8 cellular contexts compared by ENCODE assay signal in genomic region chrX:45758319-45758718, GRCh38.
A peak's percentile ranks its signal among the peaks of the same experiment; 100 is the strongest.
DNase-seq lines count a peak whose midpoint lies in the region; ATAC-seq and TF ChIP-seq lines count a peak whose summit lies in the region.

No MANE protein-coding gene starts in this region.

- H3K9me3 ChIP-seq in DND-41 (ENCODE audit: insufficient read depth, low read length, severe bottlenecking) (no peaks in the 10 kb centered on the region), mucosa of descending colon (no peaks in the 10 kb centered on the region), esophagus squamous epithelium (no peaks in the 10 kb centered on the region), esophagus muscularis mucosa (no peaks in the 10 kb centered on the region)

- peak overlapping the region; percentile 77 for H3K27ac ChIP-seq in DND-41 (ENCODE audit: low read length)
- peak overlapping the region in 2 of 4 donors; percentile 47 to 59 for H3K27ac ChIP-seq in esophagus squamous epithelium
- peak overlapping the region in 1 of 4 donors; percentile 5 for H3K27ac ChIP-seq in esophagus muscularis mucosa (replicated peaks in 1 of 4)

- CTCF ChIA-PET in activated naive CD4-positive, alpha-beta T cell treated with anti-CD3 and anti-CD28 coated beads for 36 hours (lab: Charles Lee), result interaction anchor here (1.2 kb wide), 1 partner anchor 84 kb away, joined by 5 read pairs; no protein-coding TSS in a partner anchor

- H3K79me2 ChIP-seq in DND-41 (ENCODE audit: insufficient read depth, low read length), result no peaks in the 10 kb centered on the region; the same call in 1 of the 2 replicates

- no peaks in the 10 kb centered on the region for H3K9me3 Mint-ChIP-seq in activated naive CD4-positive, alpha-beta T cell treated with anti-CD3 and anti-CD28 coated beads for 36 hours

- H3K36me3 Mint-ChIP-seq in activated naive CD4-positive, alpha-beta T cell treated with anti-CD3 and anti-CD28 coated beads for 36 hours (ENCODE audit: low read depth), result peaks cover 20% of the 10 kb centered on the region

- H4K20me1 ChIP-seq in DND-41 (ENCODE audit: insufficient read depth, low read length), result peaks cover 4% of the 10 kb centered on the region; the same call in 1 of the 2 replicates

- TF ChIP-seq EP300 in esophagus muscularis mucosa (IDR thresholded peaks at IDR 0.05), result no peak

- no peak overlapping the region; the same call in 1 of the 2 replicates for H2AFZ ChIP-seq in DND-41 (ENCODE audit: low read depth, low read length)

- H3K4me1 ChIP-seq in DND-41 (ENCODE audit: insufficient read depth, low read length), result peaks cover 66% of the 10 kb centered on the region
- peaks cover 7% of the 10 kb centered on the region for H3K4me1 ChIP-seq in mucosa of descending colon (ENCODE audit: low read depth)
- H3K4me1 ChIP-seq in esophagus squamous epithelium, result peaks cover 6 to 73% (median 9%) of the 10 kb centered on the region in 3 donors
- no peaks in the 10 kb centered on the region for H3K4me1 ChIP-seq in esophagus muscularis mucosa

- DNase-seq in DND-41 (peak; percentile 68), NCI-H226 (peak; percentile 65), mucosa of descending colon (no peak), esophagus squamous epithelium (lab: John Stamatoyannopoulos, UW) (no peak), DMS114 treated with DMSO at 0.1 percent for 48 hours (lab: John Stamatoyannopoulos, UW; ENCODE audit: unreplicated experiment) (no peak), esophagus muscularis mucosa (ENCODE audit: extremely low spot score) (no peak)
- DNase-seq in activated naive CD4-positive, alpha-beta T cell treated with anti-CD3 and anti-CD28 coated beads for 36 hours, result peak; percentile 70

- peak overlapping the region; percentile 62 for H3K4me3 Mint-ChIP-seq in activated naive CD4-positive, alpha-beta T cell treated with anti-CD3 and anti-CD28 coated beads for 36 hours

- TF ChIP-seq CTCF in DND-41 (IDR thresholded peaks at IDR 0.05; ENCODE audit: borderline replicate concordance, extremely low read depth, low read length, poor library complexity, severe bottlenecking) (no peak), mucosa of descending colon (IDR thresholded peaks at IDR 0.05) (no peak), esophagus squamous epithelium (IDR thresholded peaks at IDR 0.05) (no peak), esophagus muscularis mucosa (IDR thresholded peaks at IDR 0.05) (no peak)

- H3K4me2 ChIP-seq in DND-41 (ENCODE audit: insufficient read depth, low read length), result peak overlapping the region; percentile 34

- no peaks in the 10 kb centered on the region for H3K36me3 ChIP-seq in DND-41 (ENCODE audit: insufficient read depth, low read length)
- H3K36me3 ChIP-seq in mucosa of descending colon (ENCODE audit: low read depth), result no peaks in the 10 kb centered on the region
- H3K36me3 ChIP-seq in esophagus squamous epithelium, result peaks cover 0 to 15% (median 0%) of the 10 kb centered on the region in 3 donors
- H3K36me3 ChIP-seq in esophagus muscularis mucosa, result no peaks in the 10 kb centered on the region

- ATAC-seq in DND-41 (ENCODE audit: insufficient read depth, low read depth) (peak; percentile 77), GM21723 (IDR thresholded peaks at IDR 0.05; ENCODE audit: unreplicated experiment) (peak; percentile 35), mucosa of descending colon (peak; percentile 61)

- peak overlapping the region; percentile 86 for H3K27ac Mint-ChIP-seq in activated naive CD4-positive, alpha-beta T cell treated with anti-CD3 and anti-CD28 coated beads for 36 hours

- H3K4me3 ChIP-seq in DND-41 (ENCODE audit: low read depth in 1 of 2, low read length in 2 of 2) (no peak overlapping the region), mucosa of descending colon (no peak overlapping the region), esophagus squamous epithelium (no peak overlapping the region), esophagus muscularis mucosa (no peak overlapping the region)

- H3K27me3 Mint-ChIP-seq in activated naive CD4-positive, alpha-beta T cell treated with anti-CD3 and anti-CD28 coated beads for 36 hours (ENCODE audit: low read depth), result no peaks in the 10 kb centered on the region

- intact Hi-C loops in activated naive CD4-positive, alpha-beta T cell treated with anti-CD3 and anti-CD28 coated beads for 36 hours (cut with micrococcal nuclease), result loop anchor here (1.0 to 5.0 kb wide), 5 partner anchors 14 to 566 kb away; no protein-coding TSS in a partner anchor
- intact Hi-C loops in mucosa of descending colon (cut with DNase I, micrococcal nuclease) (no loop called here), esophagus squamous epithelium (cut with DNase I) (no loop called here), esophagus muscularis mucosa (cut with DNase I) (no loop called here)

- WGBS in esophagus squamous epithelium, 2 donors, result 44 to 60% methylated on average over 6 to 7 of the region's 7 CpGs
- 57% methylated on average over 7 of the region's 7 CpGs for WGBS in esophagus muscularis mucosa

- TF ChIP-seq POLR2A in esophagus squamous epithelium (IDR thresholded peaks at IDR 0.05) (peak in 1 of 4 donors; percentile 11), esophagus muscularis mucosa (IDR thresholded peaks at IDR 0.05; ENCODE audit: low read depth) (no peak)

- H3K9ac ChIP-seq in DND-41 (ENCODE audit: low read depth, low read length), result peak overlapping the region; percentile 34

- H3K27me3 ChIP-seq in DND-41 (ENCODE audit: insufficient read depth, low read length, poor library complexity), result no peaks in the 10 kb centered on the region
- no peaks in the 10 kb centered on the region for H3K27me3 ChIP-seq in esophagus squamous epithelium
- no peaks in the 10 kb centered on the region for H3K27me3 ChIP-seq in esophagus muscularis mucosa

- H3K4me1 Mint-ChIP-seq in activated naive CD4-positive, alpha-beta T cell treated with anti-CD3 and anti-CD28 coated beads for 36 hours (ENCODE audit: low read depth), result peaks cover 71% of the 10 kb centered on the region

Comparison
In these comparisons a context has a peak if more than half of its experiments do, and no peak if none do; other contexts are left out.
1. DNase-seq: peak in DND-41 (single experiment), NCI-H226 (single experiment) and activated naive CD4-positive, alpha-beta T cell treated with anti-CD3 and anti-CD28 coated beads for 36 hours (single experiment); none in mucosa of descending colon (0 of 3), esophagus squamous epithelium (single experiment), DMS114 treated with DMSO at 0.1 percent for 48 hours (single experiment) and esophagus muscularis mucosa (single experiment).
2. Peak in every context shown above with its lines, with median percentiles within 50 percentile points of each other: ATAC-seq.